18 cellular contexts compared by ENCODE assay signal in genomic region chr5:38843665-38844064, GRCh38. TPM values are rescaled to one million over a fixed set of nuclear protein-coding genes. Genes with fewer than 3 reads are reported as not detected.
"Had no signal": no experiment of that assay in that cellular context is flagged by ENCODE, and none has a peak within 500 bp of the region (broad histone marks: within the 10 kb centered on the region; RNA-seq: fewer than 3 reads in every experiment).

No MANE protein-coding gene starts in this region.

- H3K27me3 ChIP-seq: pancreas, vagina had no signal

- H2AFZ ChIP-seq: neural progenitor cell had no signal

- H3K4me3 ChIP-seq: neural progenitor cell, transverse colon had no signal

- H3K9me3 ChIP-seq: lower lobe of right lung, pancreas, transverse colon, vagina had no signal

- H3K36me3 ChIP-seq: lower lobe of right lung, neural progenitor cell, pancreas, transverse colon, vagina had no signal

- H3K9ac ChIP-seq: neural progenitor cell had no signal

- H3K4me2 ChIP-seq: neural progenitor cell had no signal

- FAIRE-seq: pancreas, small intestine had no signal

- DNase-seq: activated CD4-positive, alpha-beta T cell treated with anti-CD3 and anti-CD28 coated beads, Interleukin-2, amount 10 ng/mL, durations not matched to agents 7 days and 5 days; activated CD4-positive, CD25-positive, alpha-beta regulatory T cell; activated CD8-positive, alpha-beta memory T cell treated with anti-CD3 and anti-CD28 coated beads, Interleukin-2, amount 50 U/mL, for 48 hours; activated gamma-delta T cell treated with Interleukin-2 at 50 U/mL for 16 hours; dorsolateral prefrontal cortex; endodermal cell; erythroblast; foreskin melanocyte; lower lobe of right lung; midbrain; pancreas; small intestine; stimulated activated CD4-positive, alpha-beta T cell treated with anti-CD3 and anti-CD28 coated beads, Interleukin-4, amount 100 ng/mL, for 4 hours; stimulated activated CD8-positive, alpha-beta memory T cell treated with anti-CD3 and anti-CD28 coated beads, Interleukin-4, amount 100 ng/mL, for 48 hours; stimulated activated naive CD8-positive, alpha-beta T cell treated with anti-CD3 and anti-CD28 coated beads, Interleukin-15, Interleukin-2, amounts not matched to agents 100 U/mL and 50 U/mL, for 24 hours; transverse colon had no signal

- ATAC-seq: lower lobe of right lung; pancreas; stimulated activated naive CD8-positive, alpha-beta T cell treated with anti-CD3 and anti-CD28 coated beads, Interleukin-15, Interleukin-2, amounts not matched to agents 100 U/mL and 50 U/mL, for 24 hours had no signal

- H3K4me1 ChIP-seq: neural progenitor cell had no signal

- H3K27ac ChIP-seq: dorsolateral prefrontal cortex, neural progenitor cell, pancreas had no signal

RNA-seq across cellular contexts. Expression of gene OSMR, which starts 2.1 kb away (rescaled TPM):
- total RNA-seq: activated CD4-positive, alpha-beta T cell treated with anti-CD3 and anti-CD28 coated beads, Interleukin-2, amount 10 ng/mL, durations not matched to agents 7 days and 5 days had no signal
